ENCODE assay signal across 14 cellular contexts in the genomic region with DNA sequence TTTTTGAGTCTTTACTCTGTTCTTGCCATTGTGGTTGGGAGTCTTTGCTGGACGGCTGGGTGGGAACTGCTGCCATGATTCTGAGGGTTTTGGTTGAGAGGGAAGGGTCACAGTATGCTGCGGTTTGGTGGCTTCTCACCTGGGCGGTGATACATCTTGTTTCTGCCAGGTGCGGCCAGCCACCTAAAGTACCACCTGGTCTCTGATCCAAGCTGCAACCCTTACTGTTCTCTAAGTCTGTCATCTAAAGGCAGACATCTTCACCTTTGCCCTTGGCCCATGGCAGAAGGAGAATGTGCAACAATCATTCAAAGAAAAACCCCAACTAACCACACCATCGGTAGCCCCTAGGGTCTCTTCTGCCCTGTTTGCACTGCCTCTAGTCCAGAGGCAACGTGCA.
DNase-seq lines count a peak whose midpoint lies in the region; ATAC-seq lines count a peak whose summit lies in the region.
"Had no signal": no experiment of that assay in that cellular context is flagged by ENCODE, and none has a peak within 500 bp of the region (broad histone marks: within the 10 kb centered on the region; RNA-seq: fewer than 3 reads in every experiment).

No MANE protein-coding gene starts in this region.

- no peak for ATAC-seq in activated CD4-positive, CD25-positive, alpha-beta regulatory T cell treated with anti-CD3 and anti-CD28 coated beads, Interleukin-2, amount 50 U/mL, for 24 hours
- ATAC-seq in HG03139 (IDR thresholded peaks at IDR 0.05; ENCODE audit: unreplicated experiment) = no peak

- DNase-seq in activated CD4-positive, CD25-positive, alpha-beta regulatory T cell treated with anti-CD3 and anti-CD28 coated beads, Interleukin-2, amount 50 U/mL, for 72 hours = peak; percentile 9
- DNase-seq in RPMI8226 = peak; percentile 47
- DNase-seq in iPS-NIHi11 (ENCODE audit: low spot score) = peak; percentile 0
- DNase-seq in stimulated activated CD8-positive, alpha-beta memory T cell treated with anti-CD3 and anti-CD28 coated beads, Interleukin-4, amount 100 ng/mL, for 48 hours = peak; percentile 10
- DNase-seq in HuH-7.5 (ENCODE audit: low spot score) = no peak
- no peak for DNase-seq in UCSD-AML1 (lab: John Stamatoyannopoulos, UW; ENCODE audit: unreplicated experiment)
- DNase-seq: DMS153, GOT3, IMR-90, Kasumi-1, NCI-H1930, NCI-H510A had no signal

Comparison
In these comparisons a context has a peak if more than half of its experiments do, and no peak if none do; other contexts are left out.
1. DNase-seq: peak in activated CD4-positive, CD25-positive, alpha-beta regulatory T cell treated with anti-CD3 and anti-CD28 coated beads, Interleukin-2, amount 50 U/mL, for 72 hours (single experiment), RPMI8226 (single experiment), iPS-NIHi11 (single experiment) and stimulated activated CD8-positive, alpha-beta memory T cell treated with anti-CD3 and anti-CD28 coated beads, Interleukin-4, amount 100 ng/mL, for 48 hours (single experiment); none in HuH-7.5 (single experiment) and UCSD-AML1 (single experiment).